15 cellular contexts compared by ENCODE assay signal in genomic region chrX:68307767-68308166, GRCh38.
DNase-seq lines count a peak whose midpoint lies in the region; ATAC-seq, FAIRE-seq and TF ChIP-seq lines count a peak whose summit lies in the region.
"Had no signal": no experiment of that assay in that cellular context is flagged by ENCODE, and none has a peak within 500 bp of the region (broad histone marks: within the 10 kb centered on the region; RNA-seq: fewer than 3 reads in every experiment).

No MANE protein-coding gene starts in this region.

- no peak overlapping the region for H3K27ac ChIP-seq in brain microvascular endothelial cell
- peak overlapping the region; percentile 78 for H3K27ac ChIP-seq in keratinocyte (ENCODE audit: control insufficient read depth, insufficient read depth, low read length)
- H3K27ac ChIP-seq: Peyer's patch had no signal

- H3K4me1 ChIP-seq in keratinocyte (ENCODE audit: control insufficient read depth, extremely low read depth, insufficient read depth, low read length), result peaks cover 11% of the 10 kb centered on the region
- H3K4me1 ChIP-seq: Peyer's patch had no signal

- ATAC-seq in GM18868 (IDR thresholded peaks at IDR 0.05; ENCODE audit: unreplicated experiment) (no peak), HG03139 (IDR thresholded peaks at IDR 0.05; ENCODE audit: unreplicated experiment) (no peak)
- ATAC-seq: WTC11 had no signal

- peak; percentile 12 for DNase-seq in ACHN
- peak; percentile 22 for DNase-seq in HTR-8/SVneo (ENCODE audit: insufficient read length, low spot score)
- peak; percentile 33 for DNase-seq in brain microvascular endothelial cell
- peak; percentile 58 for DNase-seq in keratinocyte (ENCODE audit: low read depth, low spot score)
- DNase-seq in effector CD8-positive, alpha-beta T cell (lab: John Stamatoyannopoulos, UW), result no peak
- DNase-seq in SHP77 (lab: John Stamatoyannopoulos, UW), result no peak
- DNase-seq: H9; immature natural killer cell; NCI-H146; Peyer's patch; stimulated activated CD4-positive, alpha-beta T cell treated with anti-CD3 and anti-CD28 coated beads, Interleukin-4, amount 100 ng/mL, for 1 hour; substantia nigra had no signal

- H3K9ac ChIP-seq in keratinocyte (ENCODE audit: control insufficient read depth, extremely low read depth, insufficient read depth, low read length), result peak overlapping the region; percentile 17

- H3K9me1 ChIP-seq in keratinocyte (ENCODE audit: control insufficient read depth, extremely low read depth, insufficient read depth, low read length), result no peaks in the 10 kb centered on the region

- no peaks in the 10 kb centered on the region for H3K9me3 ChIP-seq in keratinocyte (ENCODE audit: control insufficient read depth, low read depth, low read length)
- H3K9me3 ChIP-seq: Peyer's patch had no signal

- peak overlapping the region; percentile 34 for H3K4me2 ChIP-seq in keratinocyte (ENCODE audit: control insufficient read depth, extremely low read depth, insufficient read depth, low read depth, low read length)

- H2AFZ ChIP-seq in keratinocyte (ENCODE audit: control insufficient read depth, low read length), result no peak overlapping the region

- H3K27me3 ChIP-seq in brain microvascular endothelial cell (replicated peaks) (no peaks in the 10 kb centered on the region), keratinocyte (ENCODE audit: control insufficient read depth, extremely low read depth, insufficient read depth, low read length) (no peaks in the 10 kb centered on the region)
- H3K27me3 ChIP-seq: Peyer's patch had no signal

- H3K4me3 ChIP-seq in brain microvascular endothelial cell (ENCODE audit: low read depth, low read length), result no peak overlapping the region
- H3K4me3 ChIP-seq in keratinocyte (ENCODE audit: control insufficient read depth in 2 of 3, extremely low read depth in 1 of 3, insufficient read depth in 2 of 3, low read depth in 1 of 3, low read length in 3 of 3), result no peak overlapping the region
- H3K4me3 ChIP-seq: Peyer's patch had no signal

- no peaks in the 10 kb centered on the region for H3K36me3 ChIP-seq in brain microvascular endothelial cell (replicated peaks)
- H3K36me3 ChIP-seq in keratinocyte (ENCODE audit: control insufficient read depth in 2 of 2, extremely low read depth in 1 of 2, insufficient read depth in 2 of 2, low read length in 2 of 2), result no peaks in the 10 kb centered on the region
- H3K36me3 ChIP-seq: Peyer's patch had no signal

- no peaks in the 10 kb centered on the region for H3K79me2 ChIP-seq in keratinocyte (ENCODE audit: control insufficient read depth, insufficient read depth, low read length)

- in situ Hi-C loops in ACHN (cut with HindIII; ENCODE audit: low pct_ligation_motif_present, low pct_unique_long_range_greater_than_20kb, low sequenced_read_pairs) (no loop called here), brain microvascular endothelial cell (cut with HindIII; ENCODE audit: low pct_ligation_motif_present, low sequenced_read_pairs) (no loop called here)

- dilution Hi-C loops in keratinocyte (cut with MboI; ENCODE audit: extremely low pct_ligation_motif_present, low sequenced_read_pairs), result no loop called here

- TF ChIP-seq CTCF in brain microvascular endothelial cell (IDR thresholded peaks at IDR 0.05; ENCODE audit: low read depth, low read length, missing control alignments) (no peak), keratinocyte (optimal IDR thresholded peaks at IDR 0.05 in 1 of 3, IDR thresholded peaks at IDR 0.05 in 1 of 3, conservative IDR thresholded peaks at IDR 0.05 in 1 of 3; ENCODE audit: extremely low read depth in 1 of 3, insufficient read depth in 2 of 3, low read length in 3 of 3) (no peak)

- FAIRE-seq in HTR-8/SVneo (lab: Jason Lieb, UNC) (no peak), keratinocyte (lab: Jason Lieb, UNC) (no peak)

- H4K20me1 ChIP-seq in keratinocyte (ENCODE audit: control insufficient read depth, extremely low read depth, insufficient read depth, low read length), result no peaks in the 10 kb centered on the region

Comparison
In these comparisons a context has a peak if more than half of its experiments do, and no peak if none do; other contexts are left out.
1. DNase-seq: peak in ACHN (single experiment), HTR-8/SVneo (single experiment), brain microvascular endothelial cell (single experiment) and keratinocyte (single experiment); none in effector CD8-positive, alpha-beta T cell (single experiment) and SHP77 (0 of 2).